In genomic region chr6:121816361-121816760, GRCh38 we compare ENCODE assay signal across 17 cellular contexts.
"Had no signal": no experiment of that assay in that cellular context is flagged by ENCODE, and none has a peak within 500 bp of the region (broad histone marks: within the 10 kb centered on the region; RNA-seq: fewer than 3 reads in every experiment).

No MANE protein-coding gene starts in this region.

- H3K36me3 Mint-ChIP-seq: activated naive CD8-positive, alpha-beta T cell treated with anti-CD3 and anti-CD28 coated beads for 36 hours; stimulated activated effector memory CD8-positive, alpha-beta T cell treated with anti-CD3 and anti-CD28 coated beads, Interleukin-12 subunit alpha, Interleukin-12 subunit beta, amount 100 ng/mL, for 72 hours had no signal

- H3K36me3 ChIP-seq: ascending aorta, breast epithelium, lower lobe of right lung, pancreas, thoracic aorta had no signal

- H3K27ac Mint-ChIP-seq: activated B cell treated with CpG ODN at 0.5 μM for 24 hours; activated naive CD8-positive, alpha-beta T cell treated with anti-CD3 and anti-CD28 coated beads for 36 hours; activated T-helper 1 cell treated with anti-CD3 and anti-CD28 coated beads, Interleukin-12 subunit alpha, Interleukin-12 subunit beta, Interleukin-2, Interleukin-4 antibody, amounts not matched to agents 30 ng/mL and 10 ng/mL and 1 ng/mL, durations not matched to agents 14 hours and 24 hours and 36 hours; endodermal cell; stimulated activated effector memory CD8-positive, alpha-beta T cell treated with anti-CD3 and anti-CD28 coated beads, Interleukin-12 subunit alpha, Interleukin-12 subunit beta, amount 100 ng/mL, for 72 hours; T-helper 1 cell treated with Interleukin-12 subunit alpha and Interleukin-12 subunit beta and Interleukin-4 antibody, amounts not matched to agents 30 μg/mL and 1 μg/mL, for 36 hours had no signal

- H3K27ac ChIP-seq: ascending aorta, breast epithelium, dorsolateral prefrontal cortex, lower lobe of right lung, pancreas, thoracic aorta had no signal

- ATAC-seq: lower lobe of right lung; pancreas; stimulated activated effector memory CD8-positive, alpha-beta T cell treated with anti-CD3 and anti-CD28 coated beads, Interleukin-12 subunit alpha, Interleukin-12 subunit beta, amount 100 ng/mL, for 72 hours had no signal

- DNase-seq: activated B cell treated with CpG ODN at 0.5 μM for 24 hours; activated CD4-positive, alpha-beta T cell treated with anti-CD3 and anti-CD28 coated beads for 48 hours; activated naive CD8-positive, alpha-beta T cell treated with anti-CD3 and anti-CD28 coated beads for 36 hours; dorsolateral prefrontal cortex; endodermal cell; foreskin melanocyte; head of caudate nucleus; lower lobe of right lung; midbrain; pancreas had no signal

- H3K4me1 Mint-ChIP-seq: activated B cell treated with CpG ODN at 0.5 μM for 24 hours; activated naive CD8-positive, alpha-beta T cell treated with anti-CD3 and anti-CD28 coated beads for 36 hours; stimulated activated effector memory CD8-positive, alpha-beta T cell treated with anti-CD3 and anti-CD28 coated beads, Interleukin-12 subunit alpha, Interleukin-12 subunit beta, amount 100 ng/mL, for 72 hours had no signal

- H3K27me3 ChIP-seq: ascending aorta, breast epithelium, pancreas had no signal

- H3K9me3 ChIP-seq: pancreas had no signal

- H3K4me3 ChIP-seq: ascending aorta, breast epithelium, dorsolateral prefrontal cortex, lower lobe of right lung, pancreas, thoracic aorta had no signal

- H3K4me1 ChIP-seq: breast epithelium, lower lobe of right lung, pancreas had no signal

- H3K27me3 Mint-ChIP-seq: activated B cell treated with CpG ODN at 0.5 μM for 24 hours; activated naive CD8-positive, alpha-beta T cell treated with anti-CD3 and anti-CD28 coated beads for 36 hours had no signal

- H3K4me3 Mint-ChIP-seq: activated B cell treated with CpG ODN at 0.5 μM for 24 hours; activated naive CD8-positive, alpha-beta T cell treated with anti-CD3 and anti-CD28 coated beads for 36 hours; activated T-helper 1 cell treated with anti-CD3 and anti-CD28 coated beads, Interleukin-12 subunit alpha, Interleukin-12 subunit beta, Interleukin-2, Interleukin-4 antibody, amounts not matched to agents 30 ng/mL and 10 ng/mL and 1 ng/mL, durations not matched to agents 14 hours and 24 hours and 36 hours; endodermal cell; neural crest cell; stimulated activated effector memory CD8-positive, alpha-beta T cell treated with anti-CD3 and anti-CD28 coated beads, Interleukin-12 subunit alpha, Interleukin-12 subunit beta, amount 100 ng/mL, for 72 hours; T-helper 1 cell treated with Interleukin-12 subunit alpha and Interleukin-12 subunit beta and Interleukin-4 antibody, amounts not matched to agents 30 μg/mL and 1 μg/mL, for 36 hours had no signal
